20 cellular contexts compared by ENCODE assay signal in the genomic region with DNA sequence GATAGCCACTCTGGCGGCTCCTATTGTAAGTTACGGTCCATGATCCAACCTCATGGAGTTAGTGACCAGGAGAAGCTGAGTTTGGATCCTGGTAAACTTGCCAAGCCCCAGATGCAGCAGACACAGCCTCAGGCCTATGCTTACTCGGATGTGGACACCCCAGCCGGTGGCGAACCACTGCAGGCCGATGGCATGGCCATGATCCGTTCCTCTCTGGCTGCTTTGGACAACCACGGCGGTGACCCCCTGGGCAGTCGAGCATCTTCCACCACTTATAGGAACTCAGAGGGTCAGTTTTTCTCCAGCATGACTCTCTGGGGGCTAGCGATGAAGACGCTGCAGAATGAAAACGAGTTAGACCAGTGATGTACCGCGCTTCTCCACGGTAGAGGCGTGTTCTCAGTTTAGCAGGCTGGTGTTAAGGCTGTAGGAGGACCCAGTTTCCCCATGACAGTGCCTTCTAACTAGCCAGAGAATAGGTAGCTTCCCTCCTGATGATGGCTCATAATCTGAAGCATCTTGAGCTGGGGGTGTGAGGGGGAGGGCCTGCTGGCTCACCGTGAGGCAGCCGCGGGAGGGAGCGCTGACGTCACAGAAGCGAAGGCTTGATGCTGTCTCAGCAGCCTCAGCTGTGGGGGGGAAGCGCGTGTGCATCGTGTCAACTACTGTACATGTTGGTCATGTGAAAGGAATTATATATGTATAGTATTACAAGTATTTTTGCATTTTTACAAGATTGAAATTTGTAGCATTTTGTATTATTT.
"Had no signal": no experiment of that assay in that cellular context is flagged by ENCODE, and none has a peak within 500 bp of the region (broad histone marks: within the 10 kb centered on the region; RNA-seq: fewer than 3 reads in every experiment).

No MANE protein-coding gene starts in this region.

- FAIRE-seq: bronchial epithelial cell, endothelial cell of umbilical vein, TTC549 had no signal

- ATAC-seq: activated T-helper 17 cell treated with anti-CD3 and anti-CD28 coated beads, Interleukin-2, amount 50 U/mL, for 72 hours; esophagus mucosa; gastrocnemius medialis; mucosa of descending colon had no signal

- H3K27me3 Mint-ChIP-seq: activated T-cell treated with anti-CD3 and anti-CD28 coated beads, Interleukin-2, amount 50 U/mL, for 24 hours; activated T-helper 17 cell treated with anti-CD3 and anti-CD28 coated beads, Interleukin-2, amount 50 U/mL, for 72 hours; memory B cell; progenitor cell of endocrine pancreas; stimulated activated naive CD8-positive, alpha-beta T cell treated with anti-CD3 and anti-CD28 coated beads, Interleukin-15, Interleukin-2, amounts not matched to agents 100 ng/mL and 50 ng/mL, for 24 hours had no signal

- H3K9me3 Mint-ChIP-seq: activated T-cell treated with anti-CD3 and anti-CD28 coated beads, Interleukin-2, amount 50 U/mL, for 24 hours; activated T-helper 17 cell treated with anti-CD3 and anti-CD28 coated beads, Interleukin-2, amount 50 U/mL, for 72 hours; memory B cell; nephron progenitor cell; stimulated activated naive CD8-positive, alpha-beta T cell treated with anti-CD3 and anti-CD28 coated beads, Interleukin-15, Interleukin-2, amounts not matched to agents 100 ng/mL and 50 ng/mL, for 24 hours had no signal

- H3K4me3 Mint-ChIP-seq: activated T-cell treated with anti-CD3 and anti-CD28 coated beads, Interleukin-2, amount 50 U/mL, for 24 hours; activated T-helper 17 cell treated with anti-CD3 and anti-CD28 coated beads, Interleukin-2, amount 50 U/mL, for 72 hours; memory B cell; nephron progenitor cell; stimulated activated naive CD8-positive, alpha-beta T cell treated with anti-CD3 and anti-CD28 coated beads, Interleukin-15, Interleukin-2, amounts not matched to agents 100 ng/mL and 50 ng/mL, for 24 hours had no signal

- H3K27ac Mint-ChIP-seq: activated T-cell treated with anti-CD3 and anti-CD28 coated beads, Interleukin-2, amount 50 U/mL, for 24 hours; activated T-helper 17 cell treated with anti-CD3 and anti-CD28 coated beads, Interleukin-2, amount 50 U/mL, for 72 hours; memory B cell; nephron progenitor cell; progenitor cell of endocrine pancreas; stimulated activated naive CD8-positive, alpha-beta T cell treated with anti-CD3 and anti-CD28 coated beads, Interleukin-15, Interleukin-2, amounts not matched to agents 100 ng/mL and 50 ng/mL, for 24 hours had no signal

- DNase-seq: activated CD8-positive, alpha-beta memory T cell treated with anti-CD3 and anti-CD28 coated beads for 24 hours; activated CD8-positive, alpha-beta memory T cell treated with anti-CD3 and anti-CD28 coated beads, Interleukin-2, amount 50 U/mL, for 4 hours; activated naive CD4-positive, alpha-beta T cell treated with Interleukin-2 at 50 U/mL for 16 hours; activated T-cell treated with anti-CD3 and anti-CD28 coated beads, Interleukin-2, amount 50 U/mL, for 24 hours; effector CD8-positive, alpha-beta T cell; gastrocnemius medialis; mucosa of descending colon; nephron progenitor cell; stimulated activated CD4-positive, alpha-beta T cell treated with anti-CD3 and anti-CD28 coated beads, Interleukin-1b, Interleukin-23, amount 100 ng/mL, for 48 hours; substantia nigra; T-helper 1 cell; WERI-Rb-1 had no signal

- H3K4me1 Mint-ChIP-seq: activated T-helper 17 cell treated with anti-CD3 and anti-CD28 coated beads, Interleukin-2, amount 50 U/mL, for 72 hours; memory B cell; nephron progenitor cell had no signal
